ENCODE assay signal across 8 cellular contexts in genomic region chr9:136949239-136949816, GRCh38. TPM values are rescaled to one million over a fixed set of nuclear protein-coding genes. Genes with fewer than 3 reads are reported as not detected.
DNase-seq lines count a peak whose midpoint lies in the region; ATAC-seq and TF ChIP-seq lines count a peak whose summit lies in the region.

No MANE protein-coding gene starts in this region.

- H3K79me2 ChIP-seq in Karpas-422 (ENCODE audit: low read length): no peaks in the 10 kb centered on the region

- H3K4me3 Mint-ChIP-seq in central memory CD8-positive, alpha-beta T cell: peak overlapping the region; percentile 83

- intact Hi-C loops in mucosa of descending colon (cut with DNase I, micrococcal nuclease): no loop called here

- H2AFZ ChIP-seq in Karpas-422 (ENCODE audit: low read length): 0 out of 2 replicates have a peak overlapping the region, but pooled peaks have one; percentile 98

- H3K4me1 Mint-ChIP-seq in central memory CD8-positive, alpha-beta T cell: peaks cover 14% of the 10 kb centered on the region

- no peaks in the 10 kb centered on the region for H3K27me3 Mint-ChIP-seq in central memory CD8-positive, alpha-beta T cell

- H3K27ac Mint-ChIP-seq in central memory CD8-positive, alpha-beta T cell (ENCODE audit: low read depth): peak overlapping the region; percentile 78

- TF ChIP-seq CTCF in AG04449 (IDR thresholded peaks at IDR 0.05; ENCODE audit: insufficient read depth, low read length, missing control alignments) (no peak), mucosa of descending colon (IDR thresholded peaks at IDR 0.05) (no peak)

- H3K27me3 ChIP-seq in Karpas-422 (ENCODE audit: low read length): no peaks in the 10 kb centered on the region

- no peaks in the 10 kb centered on the region for H3K9me3 ChIP-seq in Karpas-422 (ENCODE audit: low read length)
- H3K9me3 ChIP-seq in mucosa of descending colon: no peaks in the 10 kb centered on the region

- peaks cover 20% of the 10 kb centered on the region for H3K4me1 ChIP-seq in Karpas-422 (ENCODE audit: low read length)
- peaks cover 38% of the 10 kb centered on the region for H3K4me1 ChIP-seq in mucosa of descending colon (ENCODE audit: low read depth)

- H3K36me3 Mint-ChIP-seq in central memory CD8-positive, alpha-beta T cell (ENCODE audit: insufficient read depth): peaks cover 18% of the 10 kb centered on the region

- H4K20me1 ChIP-seq in Karpas-422 (ENCODE audit: insufficient read depth, low read depth, low read length): no peaks in the 10 kb centered on the region

- H3K9me3 Mint-ChIP-seq in central memory CD8-positive, alpha-beta T cell: no peaks in the 10 kb centered on the region

- H3K4me3 ChIP-seq in AG04449 (ENCODE audit: low read depth, low read length) (peak overlapping the region; percentile 58), Karpas-422 (ENCODE audit: low read length) (peak overlapping the region; percentile 72), mucosa of descending colon (peak overlapping the region; percentile 18)

- no peak for ATAC-seq in central memory CD8-positive, alpha-beta T cell (replicated peaks; ENCODE audit: extremely low read depth, poor library complexity, severe bottlenecking)
- ATAC-seq in mucosa of descending colon (peak; percentile 31), HG02798 (IDR thresholded peaks at IDR 0.05; ENCODE audit: poor library complexity, unreplicated experiment) (no peak)

- CTCF ChIA-PET in AG04449 (lab: Yijun Ruan, JAX): interaction anchor here (6.3 kb wide), 1 partner anchor 87 kb away, joined by 148 read pairs; no protein-coding TSS in a partner anchor

- H3K9ac ChIP-seq in Karpas-422 (ENCODE audit: low read length): peak overlapping the region; percentile 73

- DNase-seq in AG04449 (ENCODE audit: low read depth, low spot score) (no peak), Karpas-422 (no peak), mucosa of descending colon (peak in 2 of 3 donors; percentile 68 to 73), NCI-H128 (lab: John Stamatoyannopoulos, UW; ENCODE audit: unreplicated experiment) (no peak), GDM1 (lab: John Stamatoyannopoulos, UW) (no peak)
- no peak for DNase-seq in central memory CD8-positive, alpha-beta T cell (ENCODE audit: low spot score in 2 of 2)
- no peak for DNase-seq in activated CD4-positive, CD25-positive, alpha-beta regulatory T cell (lab: John Stamatoyannopoulos, UW)

- H3K36me3 ChIP-seq in Karpas-422 (ENCODE audit: insufficient read depth, low read length) (no peaks in the 10 kb centered on the region), mucosa of descending colon (ENCODE audit: low read depth) (no peaks in the 10 kb centered on the region)

- H3K9me2 ChIP-seq in Karpas-422 (replicated peaks; ENCODE audit: insufficient read depth, low read length): no peaks in the 10 kb centered on the region

- H3K27ac ChIP-seq in Karpas-422 (ENCODE audit: low read length): no peak overlapping the region

- POLR2A ChIA-PET in AG04449 (lab: Yijun Ruan, JAX): no interaction called here

- peak overlapping the region; percentile 88 for H3K4me2 ChIP-seq in Karpas-422 (ENCODE audit: low read depth, low read length, poor library complexity, severe bottlenecking)

RNA-seq across cellular contexts. Expression of gene LCN12, which starts 2.7 kb away (rescaled TPM):
- total RNA-seq in Karpas-422 (2014; rRNA removed; shearing (Covaris generic); ENCODE audit: low replicate concordance): not detected in 2 replicates
- 10 to 100 TPM in 1 of 3 donors, 1 to 10 TPM in 2; 6.8 to 10.7 (median 7.6) TPM for total RNA-seq in mucosa of descending colon

RNA-seq across cellular contexts. Expression of gene C8G, which starts 4.3 kb away (rescaled TPM):
- total RNA-seq in Karpas-422 (2014; rRNA removed; shearing (Covaris generic); ENCODE audit: low replicate concordance): not detected in 2 replicates
- total RNA-seq in mucosa of descending colon: 10 to 100 TPM in 2 of 3 donors, 1 to 10 TPM in 1; 3.2 to 15.4 (median 10.4) TPM

RNA-seq across cellular contexts. Expression of gene FBXW5, which starts 4.8 kb away (rescaled TPM):
- total RNA-seq in Karpas-422 (2014; rRNA removed; shearing (Covaris generic); ENCODE audit: low replicate concordance): 37.3 and 103 TPM in 2 replicates
- 100 to 1,000 TPM; 127 to 197 (median 142) TPM for total RNA-seq in mucosa of descending colon

RNA-seq across cellular contexts. Expression of gene PTGDS, which starts 28.0 kb away (rescaled TPM):
- total RNA-seq in Karpas-422 (2014; rRNA removed; shearing (Covaris generic); ENCODE audit: low replicate concordance): not detected in 2 replicates
- 10 to 100 TPM in 2 of 3 donors, 1 to 10 TPM in 1; 2.5 to 45.4 (median 16.1) TPM for total RNA-seq in mucosa of descending colon

RNA-seq across cellular contexts. Expression of gene LCNL1, which starts 33.5 kb away (rescaled TPM):
- not detected in 2 replicates for total RNA-seq in Karpas-422 (2014; rRNA removed; shearing (Covaris generic); ENCODE audit: low replicate concordance)
- total RNA-seq in mucosa of descending colon: under 1 TPM in 2 of 3 donors, not detected in 1; 0.17 to 0.76 TPM

Comparison
In these comparisons a context has a peak if more than half of its experiments do, and no peak if none do; other contexts are left out.
1. DNase-seq: peak in mucosa of descending colon (2 of 3); none in AG04449 (single experiment), Karpas-422 (single experiment), central memory CD8-positive, alpha-beta T cell (0 of 2), NCI-H128 (single experiment), activated CD4-positive, CD25-positive, alpha-beta regulatory T cell (0 of 4) and GDM1 (single experiment).
2. H3K4me3 ChIP-seq: peak in every context shown above with its lines; median percentile 72 in Karpas-422; 58 in AG04449; 18 in mucosa of descending colon.